Comparison of ENCODE assay signal across 1 cellular context in genomic region chr1:228206582-228207351, GRCh38.
TF ChIP-seq lines count a peak whose summit lies in the region.

No MANE protein-coding gene starts in this region.

TF ChIP-seq in GM23338, 12 proteins besides CTCF, POLR2A, EP300 and RAD21 (continued from another document):
- TF ChIP-seq ZNF331 (CRISPR knock-in tag; IDR thresholded peaks at IDR 0.05; ENCODE audit: low read depth) (no peak), ETS1 (IDR thresholded peaks at IDR 0.05) (no peak), CREB1 (CRISPR knock-in tag; IDR thresholded peaks at IDR 0.05; ENCODE audit: low read depth) (no peak), ZNF462 (CRISPR knock-in tag; IDR thresholded peaks at IDR 0.05) (no peak), NANOG (IDR thresholded peaks at IDR 0.05; ENCODE audit: borderline replicate concordance) (no peak), STAT1 (IDR thresholded peaks at IDR 0.05; ENCODE audit: unreplicated experiment) (no peak)
